Comparison of ENCODE assay signal across 13 cellular contexts in the genomic region with DNA sequence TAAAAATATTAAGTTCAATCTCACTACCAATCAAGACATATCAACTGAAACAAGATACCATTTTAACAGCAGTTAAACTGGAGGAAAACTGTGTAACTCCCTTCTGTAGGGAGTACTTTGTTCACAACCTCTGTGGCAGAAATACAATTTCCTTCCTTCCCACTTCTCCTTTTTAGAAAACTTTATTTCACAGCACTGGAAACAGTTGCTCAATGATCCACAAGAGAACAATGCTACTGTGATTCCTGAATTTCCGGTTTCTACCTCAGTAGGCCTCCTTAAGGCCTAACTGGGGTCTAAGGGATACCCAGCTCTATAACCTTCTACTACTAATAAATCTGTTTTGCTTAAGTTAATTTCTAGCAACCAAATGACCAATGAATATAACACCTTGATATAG. TPM values are rescaled to one million over a fixed set of nuclear protein-coding genes. Genes with fewer than 3 reads are reported as not detected.
A peak's percentile ranks its signal among the peaks of the same experiment; 100 is the strongest.
DNase-seq lines count a peak whose midpoint lies in the region; ATAC-seq and TF ChIP-seq lines count a peak whose summit lies in the region.
"Had no signal": no experiment of that assay in that cellular context is flagged by ENCODE, and none has a peak within 500 bp of the region (broad histone marks: within the 10 kb centered on the region; RNA-seq: fewer than 3 reads in every experiment).

No MANE protein-coding gene starts in this region.

- H3K36me3 ChIP-seq in RWPE2 (ENCODE audit: low read depth) (peaks cover 5% of the 10 kb centered on the region), sigmoid colon (no peaks in the 10 kb centered on the region), uterus (no peaks in the 10 kb centered on the region)
- H3K36me3 ChIP-seq: gastroesophageal sphincter had no signal

- 36 to 37% methylated on average over 1 of the region's 1 CpG for WGBS in sigmoid colon, 2 donors

- TF ChIP-seq POLR2A in sigmoid colon (IDR thresholded peaks at IDR 0.05) (no peak), uterus (IDR thresholded peaks at IDR 0.05) (no peak)

- H3K4me1 ChIP-seq in RWPE2 (ENCODE audit: insufficient read depth, poor library complexity, severe bottlenecking) (peaks cover 7% of the 10 kb centered on the region), sigmoid colon (peaks cover 0 to 55% (median 24%) of the 10 kb centered on the region in 4 donors), uterus (no peaks in the 10 kb centered on the region)

- H3K27me3 ChIP-seq in HL-60 (ENCODE audit: insufficient read depth, poor library complexity, severe bottlenecking) (no peaks in the 10 kb centered on the region), RWPE2 (ENCODE audit: insufficient read depth, poor library complexity, severe bottlenecking) (no peaks in the 10 kb centered on the region), sigmoid colon (no peaks in the 10 kb centered on the region), uterus (no peaks in the 10 kb centered on the region)
- H3K27me3 ChIP-seq: gastroesophageal sphincter had no signal

- TF ChIP-seq EP300 in sigmoid colon (IDR thresholded peaks at IDR 0.05), result no peak

- intact Hi-C loops in sigmoid colon (cut with DNase I), result no loop called here
- intact Hi-C loops in uterus (cut with DNase I; ENCODE audit: low total_unique reads), result no loop called here
- intact Hi-C loops in posterior cingulate gyrus (cut with DNase I), result no loop called here

- DNase-seq in HL-60 (ENCODE audit: low read depth in 1 of 2, low spot score in 1 of 2) (peak in 1 of 2 experiments; percentile 63), RWPE2 (ENCODE audit: low spot score) (no peak), epithelial cell of prostate (ENCODE audit: low read depth, low spot score) (no peak), sigmoid colon (no peak), uterus (no peak), posterior cingulate gyrus (no peak)
- DNase-seq: activated CD8-positive, alpha-beta memory T cell treated with anti-CD3 and anti-CD28 coated beads for 24 hours; HFFc6; NCI-H1930; SHP77; stimulated activated CD4-positive, alpha-beta T cell treated with anti-CD3 and anti-CD28 coated beads, Interleukin-15, amount 100 ng/mL, for 24 hours had no signal

- H3K4me3 ChIP-seq in HL-60 (replicated peaks; ENCODE audit: insufficient read depth, low read length), result no peak overlapping the region
- no peak overlapping the region for H3K4me3 ChIP-seq in RWPE2 (ENCODE audit: severe bottlenecking)
- no peak overlapping the region for H3K4me3 ChIP-seq in sigmoid colon
- H3K4me3 ChIP-seq in uterus, result no peak overlapping the region
- H3K4me3 ChIP-seq: gastroesophageal sphincter had no signal

- ATAC-seq in RWPE2 (ENCODE audit: low read depth), result no peak
- ATAC-seq in GM21528 (IDR thresholded peaks at IDR 0.05; ENCODE audit: low FRiP score, unreplicated experiment), result no peak
- ATAC-seq: gastroesophageal sphincter had no signal

- no peaks in the 10 kb centered on the region for H3K9me3 ChIP-seq in RWPE2 (ENCODE audit: severe bottlenecking)
- H3K9me3 ChIP-seq in sigmoid colon, result no peaks in the 10 kb centered on the region
- H3K9me3 ChIP-seq in uterus, result no peaks in the 10 kb centered on the region
- H3K9me3 ChIP-seq: gastroesophageal sphincter had no signal

- peak overlapping the region; percentile 25 for H3K27ac ChIP-seq in HL-60 (replicated peaks)
- H3K27ac ChIP-seq in RWPE2 (ENCODE audit: poor library complexity, severe bottlenecking), result peak overlapping the region; percentile 34
- peak overlapping the region; percentile 47 for H3K27ac ChIP-seq in epithelial cell of prostate
- H3K27ac ChIP-seq in sigmoid colon, result peak overlapping the region in 3 of 4 donors; percentile 4 to 48 (median 7)
- H3K27ac ChIP-seq in uterus, result peak overlapping the region in 1 of 2 donors; percentile 4

- TF ChIP-seq CTCF in HL-60 (IDR thresholded peaks at IDR 0.05; ENCODE audit: insufficient read depth, low read length) (no peak), RWPE2 (IDR thresholded peaks at IDR 0.05; ENCODE audit: poor library complexity, severe bottlenecking) (no peak), sigmoid colon (IDR thresholded peaks at IDR 0.05) (no peak), uterus (IDR thresholded peaks at IDR 0.05) (no peak)

RNA-seq across cellular contexts. Expression of gene TLK1, which starts 14.1 kb away (rescaled TPM):
- total RNA-seq in sigmoid colon (10 to 100 TPM; 37.9 to 60.6 (median 49.0) TPM), uterus (10 to 100 TPM; 24.4 to 77.3 (median 36.1) TPM)
- polyA plus RNA-seq in sigmoid colon, result 10 to 100 TPM; 14.1 to 22.2 (median 18.0) TPM
